Comparison of ENCODE assay signal across 1 cellular context in genomic region chr1:230641346-230641745, GRCh38.
TF ChIP-seq lines count a peak whose summit lies in the region.

No MANE protein-coding gene starts in this region.

TF ChIP-seq in WTC11, 78 proteins besides CTCF, POLR2A, EP300 and RAD21 (continued from another document):
- TF ChIP-seq, protein P1, sequence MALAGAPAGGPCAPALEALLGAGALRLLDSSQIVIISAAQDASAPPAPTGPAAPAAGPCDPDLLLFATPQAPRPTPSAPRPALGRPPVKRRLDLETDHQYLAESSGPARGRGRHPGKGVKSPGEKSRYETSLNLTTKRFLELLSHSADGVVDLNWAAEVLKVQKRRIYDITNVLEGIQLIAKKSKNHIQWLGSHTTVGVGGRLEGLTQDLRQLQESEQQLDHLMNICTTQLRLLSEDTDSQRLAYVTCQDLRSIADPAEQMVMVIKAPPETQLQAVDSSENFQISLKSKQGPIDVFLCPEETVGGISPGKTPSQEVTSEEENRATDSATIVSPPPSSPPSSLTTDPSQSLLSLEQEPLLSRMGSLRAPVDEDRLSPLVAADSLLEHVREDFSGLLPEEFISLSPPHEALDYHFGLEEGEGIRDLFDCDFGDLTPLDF (CRISPR knock-in tag; IDR thresholded peaks at IDR 0.05) = no peak
- TF ChIP-seq FOXJ3 (CRISPR knock-in tag; IDR thresholded peaks at IDR 0.05; ENCODE audit: borderline replicate concordance) (no peak), ZNF512 (CRISPR knock-in tag; IDR thresholded peaks at IDR 0.05; ENCODE audit: borderline replicate concordance) (no peak), GABPB1 (CRISPR knock-in tag; IDR thresholded peaks at IDR 0.05) (no peak)
